11 cellular contexts compared by ENCODE assay signal in the genomic region with DNA sequence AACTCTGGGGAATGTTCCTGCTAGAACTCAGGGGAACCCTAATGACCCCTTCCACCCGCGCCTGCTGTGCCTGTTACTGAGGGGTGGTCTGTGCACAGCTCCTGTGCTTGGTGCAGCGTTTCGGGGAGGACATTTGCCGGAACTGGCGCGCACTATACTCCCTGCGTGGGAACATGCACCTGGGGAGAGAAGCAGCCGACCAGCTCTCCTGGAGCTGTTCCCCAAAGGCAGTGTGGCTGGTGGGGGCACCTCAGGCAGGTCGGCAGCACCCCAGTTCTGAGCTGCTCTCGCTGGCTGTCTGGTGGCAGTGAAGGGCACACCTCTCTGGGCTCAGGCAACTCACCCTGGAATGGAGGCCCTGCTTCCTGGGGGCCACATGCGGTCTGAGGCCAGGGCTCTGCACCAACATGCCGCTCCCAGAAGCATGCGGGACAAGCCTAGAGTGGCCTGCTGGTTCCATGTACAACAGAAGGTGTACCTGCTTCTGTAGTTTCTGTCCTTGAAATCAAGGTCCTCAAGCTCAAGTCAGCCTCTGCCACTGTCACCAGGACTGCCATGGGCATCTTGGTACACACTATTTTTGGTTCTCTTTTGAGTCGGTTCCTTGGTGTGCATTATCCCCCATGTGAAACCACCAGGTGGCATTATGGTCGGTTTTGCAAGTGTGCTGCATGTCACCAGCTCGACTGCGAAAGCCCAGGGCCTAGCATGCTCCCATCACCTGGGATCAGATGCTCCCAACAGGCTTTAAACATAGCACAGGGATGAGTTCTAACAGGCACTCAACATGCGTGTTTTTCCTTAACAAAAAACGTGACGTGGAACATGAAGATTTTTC. TPM values are rescaled to one million over a fixed set of nuclear protein-coding genes. Genes with fewer than 3 reads are reported as not detected.
DNase-seq lines count a peak whose midpoint lies in the region; ATAC-seq and TF ChIP-seq lines count a peak whose summit lies in the region.
"Had no signal": no experiment of that assay in that cellular context is flagged by ENCODE, and none has a peak within 500 bp of the region (broad histone marks: within the 10 kb centered on the region; RNA-seq: fewer than 3 reads in every experiment).

No MANE protein-coding gene starts in this region.

- H4K20me1 ChIP-seq in KMS-11 (ENCODE audit: insufficient read depth): no peaks in the 10 kb centered on the region

- no peaks in the 10 kb centered on the region for H3K79me2 ChIP-seq in KMS-11 (ENCODE audit: insufficient read depth, low read depth)

- no peak for ATAC-seq in HG03108 (IDR thresholded peaks at IDR 0.05; ENCODE audit: unreplicated experiment)

- no peak overlapping the region for H2AFZ ChIP-seq in KMS-11 (ENCODE audit: low read depth)

- H3K27me3 ChIP-seq in KMS-11 (ENCODE audit: insufficient read depth, low read depth): no peaks in the 10 kb centered on the region
- H3K27me3 ChIP-seq: tibial nerve had no signal

- H3K4me1 ChIP-seq in KMS-11 (ENCODE audit: low read depth, poor library complexity, severe bottlenecking): no peaks in the 10 kb centered on the region

- intact Hi-C loops in posterior vena cava (cut with DNase I): no loop called here

- no peak overlapping the region for H3K27ac ChIP-seq in KMS-11

- H3K4me2 ChIP-seq in KMS-11: no peak overlapping the region

- TF ChIP-seq CTCF in GM12873 (IDR thresholded peaks at IDR 0.05; ENCODE audit: insufficient read depth, low read depth, low read length, missing control alignments): peak; percentile 62
- TF ChIP-seq CTCF in KMS-11 (conservative IDR thresholded peaks at IDR 0.05; ENCODE audit: low read depth, low read length): peak; percentile 34; the same call in 1 of the 2 replicates
- peak; percentile 1 for TF ChIP-seq CTCF in astrocyte of the cerebellum (IDR thresholded peaks at IDR 0.05; ENCODE audit: low read depth, low read length, missing control alignments)

- H3K4me3 ChIP-seq in KMS-11 (IDR thresholded peaks at IDR 0.05; ENCODE audit: insufficient read depth, low read depth, low read length): no peak overlapping the region
- no peak overlapping the region for H3K4me3 ChIP-seq in astrocyte of the cerebellum (ENCODE audit: low read depth, low read length)
- H3K4me3 ChIP-seq: tibial nerve had no signal

- H3K36me3 ChIP-seq in KMS-11 (ENCODE audit: insufficient read depth): no peaks in the 10 kb centered on the region

- H3K9ac ChIP-seq in KMS-11: no peak overlapping the region

- no peak for DNase-seq in astrocyte of the cerebellum (ENCODE audit: low read depth)
- DNase-seq in posterior vena cava (ENCODE audit: low spot score): peak; percentile 82
- no peak for DNase-seq in amniotic stem cell (lab: John Stamatoyannopoulos, UW)
- no peak for DNase-seq in activated CD4-positive, CD25-positive, alpha-beta regulatory T cell (lab: John Stamatoyannopoulos, UW)
- DNase-seq in GOT3 (lab: John Stamatoyannopoulos, UW): no peak
- DNase-seq: kidney, NCI-H2081 treated with DMSO at 0.1 percent for 48 hours had no signal

- in situ Hi-C loops in astrocyte of the cerebellum (cut with HindIII; ENCODE audit: low sequenced_read_pairs): no loop called here

RNA-seq across cellular contexts. Expression of a gene that starts 7.8 kb away (rescaled TPM):
- total RNA-seq in posterior vena cava: 10 to 100 TPM; 17.3 to 20.1 TPM

RNA-seq across cellular contexts. Expression of a gene that starts 41.2 kb away (rescaled TPM):
- 10 to 100 TPM; 85.0 to 90.5 TPM for total RNA-seq in posterior vena cava

RNA-seq across cellular contexts. Expression of a gene that starts 45.8 kb away (rescaled TPM):
- 100 to 1,000 TPM; 245 to 333 TPM for total RNA-seq in posterior vena cava

RNA-seq across cellular contexts. Expression of a gene that starts 59.8 kb away (rescaled TPM):
- total RNA-seq in posterior vena cava: 10 to 100 TPM; 54.6 to 62.8 TPM

Comparison
In these comparisons a context has a peak if more than half of its experiments do, and no peak if none do; other contexts are left out.
1. CTCF ChIP-seq: peak in every context shown above with its lines; median percentile 62 in GM12873; 34 in KMS-11; 1 in astrocyte of the cerebellum.